ENCODE assay signal across 35 cellular contexts in genomic region chr2:158388159-158388558, GRCh38.
"Had no signal": no experiment of that assay in that cellular context is flagged by ENCODE, and none has a peak within 500 bp of the region (broad histone marks: within the 10 kb centered on the region; RNA-seq: fewer than 3 reads in every experiment).

No MANE protein-coding gene starts in this region.

- H3K9me3 Mint-ChIP-seq: activated CD4-positive, alpha-beta memory T cell treated with anti-CD3 and anti-CD28 coated beads for 36 hours; activated CD4-positive, alpha-beta T cell treated with anti-CD3 and anti-CD28 coated beads, Interleukin-2, amount 10 ng/mL, durations not matched to agents 24 days and 14 days; activated naive CD4-positive, alpha-beta T cell treated with anti-CD3 and anti-CD28 coated beads for 36 hours; activated naive CD4-positive, alpha-beta T cell treated with anti-CD3 and anti-CD28 coated beads, Interleukin-2, amount 50 U/mL, for 24 hours; activated naive CD8-positive, alpha-beta T cell treated with anti-CD3 and anti-CD28 coated beads for 36 hours; activated naive CD8-positive, alpha-beta T cell treated with anti-CD3 and anti-CD28 coated beads, Interleukin-2, amount 50 U/mL, for 24 hours; activated T-helper 2 cell treated with anti-CD3 and anti-CD28 coated beads, Interferon-gamma antibody, Interleukin-2, Interleukin-4, amounts not matched to agents 10 μg/mL and 5 μg/mL and 100 μg/mL, durations not matched to agents 14 hours and 24 hours and 36 hours; central memory CD8-positive, alpha-beta T cell; dendritic cell treated with granulocyte-macrophage colony-stimulating factor and Interleukin-4, amounts not matched to agents 40 ng/mL and 50 ng/mL, for 4 days had no signal

- H3K4me1 ChIP-seq: adrenal gland, body of pancreas, esophagus squamous epithelium, gastroesophageal sphincter, heart right ventricle had no signal

- H3K36me3 Mint-ChIP-seq: activated CD4-positive, alpha-beta memory T cell treated with anti-CD3 and anti-CD28 coated beads for 36 hours; activated CD8-positive, alpha-beta memory T cell treated with anti-CD3 and anti-CD28 coated beads, Interleukin-2, amount 10 ng/mL, durations not matched to agents 7 days and 5 days; activated naive CD4-positive, alpha-beta T cell treated with anti-CD3 and anti-CD28 coated beads, Interleukin-2, amount 50 U/mL, for 24 hours; activated naive CD8-positive, alpha-beta T cell treated with anti-CD3 and anti-CD28 coated beads for 36 hours had no signal

- ATAC-seq: activated CD4-positive, alpha-beta T cell treated with anti-CD3 and anti-CD28 coated beads for 36 hours; activated CD8-positive, alpha-beta memory T cell treated with anti-CD3 and anti-CD28 coated beads, Interleukin-2, amount 10 ng/mL, durations not matched to agents 7 days and 5 days; activated CD8-positive, alpha-beta T cell treated with anti-CD3 and anti-CD28 coated beads, Interleukin-2, amount 10 ng/mL, durations not matched to agents 7 days and 5 days; activated naive CD8-positive, alpha-beta T cell treated with anti-CD3 and anti-CD28 coated beads, Interleukin-2, amount 50 U/mL, for 24 hours; body of pancreas; gastroesophageal sphincter; heart right ventricle had no signal

- H3K4me3 ChIP-seq: adrenal gland, body of pancreas, cardiac muscle cell, coronary artery, dorsolateral prefrontal cortex, esophagus squamous epithelium, gastroesophageal sphincter, heart right ventricle had no signal

- H3K4me3 Mint-ChIP-seq: activated CD4-positive, alpha-beta memory T cell treated with anti-CD3 and anti-CD28 coated beads for 36 hours; activated CD4-positive, alpha-beta T cell treated with anti-CD3 and anti-CD28 coated beads for 36 hours; activated CD4-positive, alpha-beta T cell treated with anti-CD3 and anti-CD28 coated beads, Interleukin-2, amount 10 ng/mL, durations not matched to agents 24 days and 14 days; activated CD8-positive, alpha-beta memory T cell treated with anti-CD3 and anti-CD28 coated beads, Interleukin-2, amount 10 ng/mL, durations not matched to agents 7 days and 5 days; activated CD8-positive, alpha-beta T cell treated with anti-CD3 and anti-CD28 coated beads, Interleukin-2, amount 10 ng/mL, durations not matched to agents 7 days and 5 days; activated naive CD4-positive, alpha-beta T cell treated with anti-CD3 and anti-CD28 coated beads for 36 hours; activated naive CD4-positive, alpha-beta T cell treated with anti-CD3 and anti-CD28 coated beads, Interleukin-2, amount 50 U/mL, for 24 hours; activated naive CD8-positive, alpha-beta T cell treated with anti-CD3 and anti-CD28 coated beads for 36 hours; activated naive CD8-positive, alpha-beta T cell treated with anti-CD3 and anti-CD28 coated beads, Interleukin-2, amount 50 U/mL, for 24 hours; activated T-helper 1 cell treated with anti-CD3 and anti-CD28 coated beads, Interleukin-12 subunit alpha, Interleukin-12 subunit beta, Interleukin-2, Interleukin-4 antibody, amounts not matched to agents 30 ng/mL and 10 ng/mL and 1 ng/mL, durations not matched to agents 14 hours and 24 hours and 36 hours; central memory CD8-positive, alpha-beta T cell; dendritic cell treated with granulocyte-macrophage colony-stimulating factor and Interleukin-4, amounts not matched to agents 40 ng/mL and 50 ng/mL, for 4 days had no signal

- H3K9me3 ChIP-seq: adrenal gland, body of pancreas, esophagus squamous epithelium, gastroesophageal sphincter, heart right ventricle had no signal

- H3K27ac ChIP-seq: adrenal gland, body of pancreas, cardiac muscle cell, coronary artery, dorsolateral prefrontal cortex, epithelial cell of prostate, esophagus squamous epithelium, gastroesophageal sphincter, heart right ventricle had no signal

- FAIRE-seq: endometrium, endothelial cell of umbilical vein had no signal

- H3K27me3 ChIP-seq: adrenal gland, body of pancreas, cardiac muscle cell, dorsolateral prefrontal cortex, esophagus squamous epithelium, gastroesophageal sphincter, heart right ventricle had no signal

- DNase-seq: activated CD4-positive, alpha-beta memory T cell treated with anti-CD3 and anti-CD28 coated beads for 36 hours; activated CD4-positive, alpha-beta T cell treated with anti-CD3 and anti-CD28 coated beads for 36 hours; activated CD4-positive, alpha-beta T cell treated with anti-CD3 and anti-CD28 coated beads, Interleukin-2, amount 10 ng/mL, durations not matched to agents 24 days and 14 days; activated CD4-positive, CD25-positive, alpha-beta regulatory T cell; activated CD4-positive, CD25-positive, alpha-beta regulatory T cell treated with anti-CD3 and anti-CD28 coated beads, Interleukin-2, amount 50 U/mL, for 72 hours; activated CD8-positive, alpha-beta memory T cell treated with anti-CD3 and anti-CD28 coated beads, Interleukin-2, amount 10 ng/mL, durations not matched to agents 7 days and 5 days; activated CD8-positive, alpha-beta memory T cell treated with anti-CD3 and anti-CD28 coated beads, Interleukin-2, amount 50 U/mL, for 4 hours; activated CD8-positive, alpha-beta T cell treated with anti-CD3 and anti-CD28 coated beads, Interleukin-2, amount 10 ng/mL, durations not matched to agents 7 days and 5 days; activated effector memory CD4-positive, alpha-beta T cell treated with anti-CD3 and anti-CD28 coated beads, Interleukin-2, amount 50 U/mL, for 16 hours; activated naive CD4-positive, alpha-beta T cell treated with anti-CD3 and anti-CD28 coated beads for 36 hours; activated naive CD8-positive, alpha-beta T cell treated with anti-CD3 and anti-CD28 coated beads for 36 hours; activated naive CD8-positive, alpha-beta T cell treated with anti-CD3 and anti-CD28 coated beads, Interleukin-2, amount 50 U/mL, for 24 hours; activated T-cell treated with anti-CD3 and anti-CD28 coated beads, Interleukin-2, amount 50 U/mL, for 1 hour; activated T-cell treated with anti-CD3 and anti-CD28 coated beads, Interleukin-2, amount 50 U/mL, for 48 hours; adrenal gland; amygdala; aorta; body of pancreas; dorsolateral prefrontal cortex; effector memory CD4-positive, alpha-beta T cell; esophagus squamous epithelium; foreskin melanocyte; heart right ventricle; T-helper 2 cell had no signal

- H3K27me3 Mint-ChIP-seq: dendritic cell treated with granulocyte-macrophage colony-stimulating factor and Interleukin-4, amounts not matched to agents 40 ng/mL and 50 ng/mL, for 4 days had no signal

- H3K36me3 ChIP-seq: adrenal gland, cardiac muscle cell, esophagus squamous epithelium, gastroesophageal sphincter, heart right ventricle had no signal

- H3K27ac Mint-ChIP-seq: activated CD4-positive, alpha-beta memory T cell treated with anti-CD3 and anti-CD28 coated beads for 36 hours; activated CD4-positive, alpha-beta T cell treated with anti-CD3 and anti-CD28 coated beads for 36 hours; activated CD4-positive, alpha-beta T cell treated with anti-CD3 and anti-CD28 coated beads, Interleukin-2, amount 10 ng/mL, durations not matched to agents 24 days and 14 days; activated CD8-positive, alpha-beta memory T cell treated with anti-CD3 and anti-CD28 coated beads, Interleukin-2, amount 10 ng/mL, durations not matched to agents 7 days and 5 days; activated CD8-positive, alpha-beta T cell treated with anti-CD3 and anti-CD28 coated beads, Interleukin-2, amount 10 ng/mL, durations not matched to agents 7 days and 5 days; activated naive CD4-positive, alpha-beta T cell treated with anti-CD3 and anti-CD28 coated beads for 36 hours; activated naive CD4-positive, alpha-beta T cell treated with anti-CD3 and anti-CD28 coated beads, Interleukin-2, amount 50 U/mL, for 24 hours; activated naive CD8-positive, alpha-beta T cell treated with anti-CD3 and anti-CD28 coated beads for 36 hours; activated naive CD8-positive, alpha-beta T cell treated with anti-CD3 and anti-CD28 coated beads, Interleukin-2, amount 50 U/mL, for 24 hours; activated T-helper 1 cell treated with anti-CD3 and anti-CD28 coated beads, Interleukin-12 subunit alpha, Interleukin-12 subunit beta, Interleukin-2, Interleukin-4 antibody, amounts not matched to agents 30 ng/mL and 10 ng/mL and 1 ng/mL, durations not matched to agents 14 hours and 24 hours and 36 hours; activated T-helper 2 cell treated with anti-CD3 and anti-CD28 coated beads, Interferon-gamma antibody, Interleukin-2, Interleukin-4, amounts not matched to agents 10 μg/mL and 5 μg/mL and 100 μg/mL, durations not matched to agents 14 hours and 24 hours and 36 hours; dendritic cell treated with granulocyte-macrophage colony-stimulating factor and Interleukin-4, amounts not matched to agents 40 ng/mL and 50 ng/mL, for 4 days had no signal
